In the genomic region with DNA sequence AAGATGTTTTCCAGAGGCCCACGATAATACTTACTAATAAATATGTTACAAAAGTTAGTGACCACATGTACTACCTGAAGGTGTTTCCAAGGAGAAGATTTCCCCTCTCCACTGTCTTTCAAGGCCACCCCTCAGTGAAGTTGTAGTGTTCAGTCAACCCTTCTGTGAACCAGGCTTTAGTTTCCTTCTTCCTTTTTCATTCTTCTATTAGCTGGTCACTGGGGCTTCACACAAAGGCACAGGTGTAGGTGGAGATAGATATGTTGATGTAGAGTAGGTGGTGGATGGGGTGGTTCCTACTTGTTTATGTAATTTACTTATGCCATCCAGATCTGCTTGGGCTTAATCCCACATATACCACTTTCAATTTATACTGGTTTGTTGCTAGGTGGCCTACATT, we compare ENCODE assay signal across 20 cellular contexts. TPM values are rescaled to one million over a fixed set of nuclear protein-coding genes. Genes with fewer than 3 reads are reported as not detected.
DNase-seq lines count a peak whose midpoint lies in the region; ATAC-seq, FAIRE-seq and TF ChIP-seq lines count a peak whose summit lies in the region.
"Had no signal": no experiment of that assay in that cellular context is flagged by ENCODE, and none has a peak within 500 bp of the region (broad histone marks: within the 10 kb centered on the region; RNA-seq: fewer than 3 reads in every experiment).

No MANE protein-coding gene starts in this region.

- no peak for FAIRE-seq in GM12878 (lab: Jason Lieb, UNC)
- FAIRE-seq: A549, G401.6, GM19239, H1 had no signal

- no TSS peak for BruUV-seq in GM12878 (replicated peaks; lab: Mats Ljungman, UMichigan)

- DNase-seq in GM12878 (ENCODE audit: low read depth, low spot score) (no peak), NCI-H69 (lab: John Stamatoyannopoulos, UW) (no peak), DMS114 treated with DMSO at 0.1 percent for 48 hours (lab: John Stamatoyannopoulos, UW; ENCODE audit: unreplicated experiment) (no peak)
- no peak for DNase-seq in activated CD4-positive, alpha-beta T cell treated with anti-CD3 and anti-CD28 coated beads, Interleukin-2, amount 10 ng/mL, durations not matched to agents 24 days and 14 days
- DNase-seq: BE2C; CD4-positive, alpha-beta memory T cell; DMS153; DMS79 treated with DMSO at 0.1 percent for 48 hours; EL; KBM-7 had no signal

- no peak for TF ChIP-seq RAD21 in GM12878 (IDR thresholded peaks at IDR 0.05; ENCODE audit: insufficient read depth, low read depth, low read length)

- no peak overlapping the region for H3K4me3 Mint-ChIP-seq in activated CD4-positive, alpha-beta T cell treated with anti-CD3 and anti-CD28 coated beads, Interleukin-2, amount 10 ng/mL, durations not matched to agents 24 days and 14 days
- H3K4me3 Mint-ChIP-seq: CD4-positive, alpha-beta memory T cell had no signal

- TF ChIP-seq EP300 in GM12878 (IDR thresholded peaks at IDR 0.05; ENCODE audit: borderline replicate concordance in 1 of 2, control insufficient read depth in 1 of 2, low read depth in 2 of 2, low read length in 2 of 2) = no peak

- peaks cover 44% of the 10 kb centered on the region for H3K4me1 ChIP-seq in OCI-LY1 (ENCODE audit: insufficient read depth, low read length, severe bottlenecking)
- H3K4me1 ChIP-seq in GM12878 (ENCODE audit: control insufficient read depth, insufficient read depth, low read length) = no peaks in the 10 kb centered on the region
- H3K4me1 ChIP-seq: A549, BE2C, HAP-1 had no signal

- peak overlapping the region; percentile 44 for H3K4me3 ChIP-seq in OCI-LY1 (ENCODE audit: low read depth, low read length, poor library complexity, severe bottlenecking)
- no peak overlapping the region for H3K4me3 ChIP-seq in GM12878
- H3K4me3 ChIP-seq: A549, HAP-1 had no signal

- H3K27ac ChIP-seq in OCI-LY1 (ENCODE audit: low read depth, low read length, poor library complexity, severe bottlenecking) (peak overlapping the region; percentile 94), GM12878 (ENCODE audit: control insufficient read depth, insufficient read depth) (no peak overlapping the region)
- H3K27ac ChIP-seq: A549, C4-2B had no signal

- POLR2A ChIA-PET in GM12878 (lab: Charles Lee) = no interaction called here

- CTCF ChIA-PET in GM12878 (lab: Yijun Ruan, JAX) = interaction anchor here (0.7 to 5.4 kb wide), 19 partner anchors 10 to 1248 kb away, joined by 3 to 48 read pairs (median 3); no protein-coding TSS in a partner anchor

- no peak for TF ChIP-seq POLR2A in GM12878 (IDR thresholded peaks at IDR 0.05; ENCODE audit: low read depth, low read length)

- H3K27me3 Mint-ChIP-seq in activated CD4-positive, alpha-beta T cell treated with anti-CD3 and anti-CD28 coated beads, Interleukin-2, amount 10 ng/mL, durations not matched to agents 24 days and 14 days = no peaks in the 10 kb centered on the region
- H3K27me3 Mint-ChIP-seq: CD4-positive, alpha-beta memory T cell had no signal

- H3K27me3 ChIP-seq in OCI-LY1 (ENCODE audit: insufficient read depth, low read length) = no peaks in the 10 kb centered on the region
- H3K27me3 ChIP-seq in GM12878 (replicated peaks in 1 of 2; ENCODE audit: control insufficient read depth in 2 of 2, insufficient read depth in 2 of 2, low read length in 1 of 2) = no peaks in the 10 kb centered on the region
- H3K27me3 ChIP-seq: BE2C had no signal

- no peaks in the 10 kb centered on the region for H3K9me2 ChIP-seq in OCI-LY1 (ENCODE audit: low read depth, low read length)

- H3K9ac ChIP-seq in OCI-LY1 (ENCODE audit: low read length) = peak overlapping the region; percentile 56
- no peak overlapping the region for H3K9ac ChIP-seq in GM12878 (ENCODE audit: control insufficient read depth, insufficient read depth, low read length)

- H3K36me3 Mint-ChIP-seq in activated CD4-positive, alpha-beta T cell treated with anti-CD3 and anti-CD28 coated beads, Interleukin-2, amount 10 ng/mL, durations not matched to agents 24 days and 14 days (ENCODE audit: low read depth) = no peaks in the 10 kb centered on the region
- H3K36me3 Mint-ChIP-seq: CD4-positive, alpha-beta memory T cell had no signal

- WGBS in GM12878 (ENCODE audit: insufficient coverage, insufficient replicate concordance, low lambda C conversion rate, missing lambda C conversion rate) = 0% methylated on average over 1 of the region's 1 CpG

- H3K79me2 ChIP-seq in OCI-LY1 (ENCODE audit: insufficient read depth, low read length) (no peaks in the 10 kb centered on the region), GM12878 (ENCODE audit: control insufficient read depth, insufficient read depth, low read length) (no peaks in the 10 kb centered on the region)

- no peaks in the 10 kb centered on the region for H3K9me3 Mint-ChIP-seq in activated CD4-positive, alpha-beta T cell treated with anti-CD3 and anti-CD28 coated beads, Interleukin-2, amount 10 ng/mL, durations not matched to agents 24 days and 14 days

- TF ChIP-seq CTCF in OCI-LY1 (IDR thresholded peaks at IDR 0.05; ENCODE audit: low read length) (no peak), GM12878 (IDR thresholded peaks at IDR 0.05 in 2 of 3, conservative IDR thresholded peaks at IDR 0.05 in 1 of 3; ENCODE audit: control insufficient read depth in 2 of 3, extremely low read depth in 1 of 3, insufficient read depth in 1 of 3, low read depth in 3 of 3, low read length in 3 of 3) (no peak)

- intact Hi-C loops in GM12878 (cut with micrococcal nuclease; ENCODE audit: unreplicated experiment) = loop anchor here (1.0 to 5.0 kb wide), 6 partner anchors 54 to 662 kb away; no protein-coding TSS in a partner anchor
- intact Hi-C loops in activated CD4-positive, alpha-beta T cell treated with anti-CD3 and anti-CD28 coated beads, Interleukin-2, amount 10 ng/mL, durations not matched to agents 24 days and 14 days (cut with micrococcal nuclease) = no loop called here

- in situ Hi-C loops in GM12878 (cut with MboI) = loop anchor here (25.0 kb wide), 1 partner anchor 662 kb away; no protein-coding TSS in a partner anchor

- no peak overlapping the region for H3K27ac Mint-ChIP-seq in activated CD4-positive, alpha-beta T cell treated with anti-CD3 and anti-CD28 coated beads, Interleukin-2, amount 10 ng/mL, durations not matched to agents 24 days and 14 days
- H3K27ac Mint-ChIP-seq: CD4-positive, alpha-beta memory T cell had no signal

- H3K36me3 ChIP-seq in OCI-LY1 (ENCODE audit: insufficient read depth, low read length) = peaks cover 44% of the 10 kb centered on the region
- no peaks in the 10 kb centered on the region for H3K36me3 ChIP-seq in GM12878 (ENCODE audit: control insufficient read depth in 2 of 2, insufficient read depth in 2 of 2, low read length in 1 of 2)
- H3K36me3 ChIP-seq: BE2C, HAP-1 had no signal

- SMC1A ChIA-PET in GM12878 (lab: Charles Lee; ENCODE audit: uncharacterized antibody, unreplicated experiment) = interaction anchor here (0.8 to 3.2 kb wide), 23 partner anchors 8 to 662 kb away, joined by 3 to 21 read pairs (median 4); no protein-coding TSS in a partner anchor

- H3K4me1 Mint-ChIP-seq in activated CD4-positive, alpha-beta T cell treated with anti-CD3 and anti-CD28 coated beads, Interleukin-2, amount 10 ng/mL, durations not matched to agents 24 days and 14 days = no peaks in the 10 kb centered on the region
- H3K4me1 Mint-ChIP-seq: CD4-positive, alpha-beta memory T cell had no signal

- RAD21 ChIA-PET in GM12878 (lab: Charles Lee; ENCODE audit: unreplicated experiment) = interaction anchor here (0.7 to 1.7 kb wide), 13 partner anchors 10 to 250 kb away, joined by 3 to 5 read pairs (median 3); no protein-coding TSS in a partner anchor

- no peaks in the 10 kb centered on the region for H3F3A ChIP-seq in OCI-LY1 (ENCODE audit: insufficient read depth, low read length)

- ATAC-seq in HG02798 (IDR thresholded peaks at IDR 0.05; ENCODE audit: poor library complexity, unreplicated experiment) (peak; percentile 32), GM12878 (peak; percentile 54), HG02610 (IDR thresholded peaks at IDR 0.05; ENCODE audit: unreplicated experiment) (no peak)
- ATAC-seq: A549 had no signal

- H2AFZ ChIP-seq in OCI-LY1 (ENCODE audit: low read length) (no peak overlapping the region), GM12878 (ENCODE audit: control insufficient read depth, low read depth, low read length) (no peak overlapping the region)

- peaks cover 7% of the 10 kb centered on the region for H3K9me3 ChIP-seq in OCI-LY1 (ENCODE audit: low read length)
- no peaks in the 10 kb centered on the region for H3K9me3 ChIP-seq in GM12878 (replicated peaks; ENCODE audit: control insufficient read depth, insufficient read depth, low read length)
- H3K9me3 ChIP-seq: A549, BE2C, HAP-1 had no signal

- H4K20me1 ChIP-seq in OCI-LY1 (ENCODE audit: insufficient read depth, low read length) = no peaks in the 10 kb centered on the region
- no peaks in the 10 kb centered on the region for H4K20me1 ChIP-seq in GM12878 (ENCODE audit: control insufficient read depth, insufficient read depth)

- H3K4me2 ChIP-seq in OCI-LY1 (ENCODE audit: low read length) (peak overlapping the region; percentile 44), GM12878 (ENCODE audit: control insufficient read depth, insufficient read depth) (no peak overlapping the region)
- H3K4me2 ChIP-seq: A549 had no signal

RNA-seq across cellular contexts. Expression of a gene that starts 43.3 kb away (rescaled TPM):
- total RNA-seq in GM12878 (2013; cell fraction: nucleolus; rRNA removed) = not detected in 2 replicates
- not detected in 2 replicates for total RNA-seq in GM12878 (2014; rRNA removed)
- total RNA-seq in GM12878 (2014; rRNA removed; fragmentation: Illumina TruSeq; extraction: Trizol) = not detected in 2 replicates
- not detected in 2 replicates for total RNA-seq in GM12878 (2021)
- not detected for polyA plus RNA-seq in GM12878 (2011; ENCODE audit: low read depth)
- 0.10 and 0.17 TPM in 2 replicates for polyA plus RNA-seq in GM12878 (2011; rRNA removed)
- polyA plus RNA-seq in GM12878 (2011; cell fraction: cytosol; rRNA removed) = 0.06 and 0.10 TPM in 2 replicates
- polyA plus RNA-seq in GM12878 (2011; cell fraction: nucleus; rRNA removed) = 0.09 TPM in 1 of 2 replicates, not detected in the other
- not detected in 2 replicates for polyA plus RNA-seq in GM12878 (2012)
- polyA plus RNA-seq in GM12878 (2014; fragmentation: Illumina TruSeq; extraction: Trizol) = 0.04 TPM in 1 of 2 replicates, not detected in the other
- not detected for polyA plus RNA-seq in GM12878 (2014; fragmentation: Nextera tagmentation; extraction: Ambion mirVana)
- polyA plus RNA-seq in GM12878 (2014; rRNA removed) = 0.22 TPM in 1 of 2 replicates, not detected in the other
- polyA plus RNA-seq in GM12878 (2016; fragmentation: Nextera tagmentation; extraction: Ambion mirVana) = under 1 TPM in 1 of 2 experiments, not detected in 1; 0.20 TPM
- polyA minus RNA-seq in GM12878 (2011; rRNA and poly(A)+ RNA removed) = 0.36 and 1.2 TPM in 2 replicates
- not detected in 2 replicates for polyA minus RNA-seq in GM12878 (2011; cell fraction: cytosol; rRNA and poly(A)+ RNA removed)
- 0.24 and 0.48 TPM in 2 replicates for polyA minus RNA-seq in GM12878 (2011; cell fraction: nucleus; rRNA and poly(A)+ RNA removed)
- total RNA-seq in activated CD4-positive, alpha-beta T cell treated with anti-CD3 and anti-CD28 coated beads, Interleukin-2, amount 10 ng/mL, durations not matched to agents 24 days and 14 days = not detected in 2 replicates
- total RNA-seq: H1 had no signal
- polyA plus RNA-seq: A549; AG04450; CD4-positive, alpha-beta memory T cell had no signal

RNA-seq across cellular contexts. Expression of a gene that starts 45.9 kb away (rescaled TPM):
- not detected in 2 replicates for total RNA-seq in GM12878 (2013; cell fraction: nucleolus; rRNA removed)
- total RNA-seq in GM12878 (2014; rRNA removed) (not detected in 2 replicates), GM12878 (2014; rRNA removed; fragmentation: Illumina TruSeq; extraction: Trizol) (not detected in 2 replicates), GM12878 (2021) (not detected in 2 replicates)
- polyA plus RNA-seq in GM12878 (2011; ENCODE audit: low read depth) = not detected
- polyA plus RNA-seq in GM12878 (2011; rRNA removed) (not detected in 2 replicates), GM12878 (2014; fragmentation: Illumina TruSeq; extraction: Trizol) (not detected in 2 replicates), GM12878 (2014; fragmentation: Nextera tagmentation; extraction: Ambion mirVana) (not detected), GM12878 (2014; rRNA removed) (not detected in 2 replicates), GM12878 (2016; fragmentation: Nextera tagmentation; extraction: Ambion mirVana) (not detected)
- not detected in 2 replicates for polyA plus RNA-seq in GM12878 (2011; cell fraction: cytosol; rRNA removed)
- polyA plus RNA-seq in GM12878 (2011; cell fraction: nucleus; rRNA removed) = not detected in 2 replicates
- polyA plus RNA-seq in GM12878 (2012) = not detected in 2 replicates
- polyA minus RNA-seq in GM12878 (2011; rRNA and poly(A)+ RNA removed) = not detected in 2 replicates
- not detected in 2 replicates for polyA minus RNA-seq in GM12878 (2011; cell fraction: cytosol; rRNA and poly(A)+ RNA removed)
- polyA minus RNA-seq in GM12878 (2011; cell fraction: nucleus; rRNA and poly(A)+ RNA removed) = not detected in 2 replicates
- not detected in 2 replicates for total RNA-seq in activated CD4-positive, alpha-beta T cell treated with anti-CD3 and anti-CD28 coated beads, Interleukin-2, amount 10 ng/mL, durations not matched to agents 24 days and 14 days
- total RNA-seq: CD4-positive, alpha-beta memory T cell; H1 had no signal
- polyA plus RNA-seq: AG04450; CD4-positive, alpha-beta memory T cell had no signal
